ENCODE assay signal across 25 cellular contexts in the genomic region with DNA sequence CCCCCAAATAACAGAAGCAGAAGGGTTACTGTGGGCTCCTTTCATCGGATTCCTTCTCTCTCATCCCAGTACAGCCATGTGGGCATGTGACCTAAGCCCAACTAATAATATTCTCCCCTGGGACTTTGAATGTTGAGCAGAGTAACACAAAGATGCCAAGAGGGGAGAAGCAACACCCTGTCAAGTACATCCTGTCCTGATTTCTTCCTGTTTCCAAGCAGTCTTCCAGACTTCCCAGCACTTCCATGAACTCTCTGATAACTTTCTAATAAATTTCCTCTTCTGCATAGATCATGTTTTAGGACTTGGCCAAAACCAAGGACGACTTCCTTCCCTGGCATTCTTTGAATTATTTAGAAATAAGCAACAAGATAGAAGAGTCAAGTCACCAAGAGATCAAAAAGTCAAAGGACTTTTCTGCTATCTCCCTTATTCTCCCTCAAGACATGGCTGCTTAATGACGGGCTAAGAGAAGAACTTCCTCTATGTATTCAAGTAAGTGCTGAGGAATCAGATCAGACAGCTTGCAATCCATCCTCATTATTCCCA. TPM values are rescaled to one million over a fixed set of nuclear protein-coding genes. Genes with fewer than 3 reads are reported as not detected.
DNase-seq lines count a peak whose midpoint lies in the region; ATAC-seq and TF ChIP-seq lines count a peak whose summit lies in the region.
"Had no signal": no experiment of that assay in that cellular context is flagged by ENCODE, and none has a peak within 500 bp of the region (broad histone marks: within the 10 kb centered on the region; RNA-seq: fewer than 3 reads in every experiment).

No MANE protein-coding gene starts in this region.

- no peak overlapping the region for H3K27ac ChIP-seq in right cardiac atrium (ENCODE audit: low read length)
- no peak overlapping the region for H3K27ac ChIP-seq in left ventricle myocardium inferior (replicated peaks)
- H3K27ac ChIP-seq in upper lobe of left lung: no peak overlapping the region
- H3K27ac ChIP-seq: BLaER1 had no signal

- peaks cover 9% of the 10 kb centered on the region for H3K4me1 ChIP-seq in right cardiac atrium (ENCODE audit: control insufficient read depth, insufficient read depth, low read length)
- peaks cover 19% of the 10 kb centered on the region for H3K4me1 ChIP-seq in left ventricle myocardium inferior
- peaks cover 0 to 3% (median 0%) of the 10 kb centered on the region in 4 donors for H3K4me1 ChIP-seq in upper lobe of left lung

- H3K27me3 ChIP-seq in right cardiac atrium (ENCODE audit: control insufficient read depth, insufficient read depth): no peaks in the 10 kb centered on the region
- peaks cover 5% of the 10 kb centered on the region for H3K27me3 ChIP-seq in left ventricle myocardium inferior (ENCODE audit: low read depth)
- no peaks in the 10 kb centered on the region for H3K27me3 ChIP-seq in upper lobe of left lung
- H3K27me3 ChIP-seq: BE2C, BLaER1 had no signal

- intact Hi-C loops in right cardiac atrium (cut with DNase I): no loop called here
- intact Hi-C loops in left ventricle myocardium inferior (cut with micrococcal nuclease): no loop called here

- H3K27me3 Mint-ChIP-seq in T-helper 17 cell: peaks cover 18% of the 10 kb centered on the region

- H3K9me3 ChIP-seq in right cardiac atrium (ENCODE audit: control insufficient read depth, low read length) (no peaks in the 10 kb centered on the region), left ventricle myocardium inferior (replicated peaks) (no peaks in the 10 kb centered on the region), T-helper 17 cell (ENCODE audit: control insufficient read depth, low read length, poor library complexity, severe bottlenecking) (no peaks in the 10 kb centered on the region), upper lobe of left lung (no peaks in the 10 kb centered on the region)
- H3K9me3 ChIP-seq: BE2C, BLaER1 had no signal

- peaks cover 5% of the 10 kb centered on the region for H3K36me3 Mint-ChIP-seq in T-helper 17 cell (ENCODE audit: low read depth)
- H3K36me3 Mint-ChIP-seq: CD14-positive monocyte; CD4-positive, alpha-beta memory T cell; CD4-positive, CD25-positive, alpha-beta regulatory T cell had no signal

- WGBS in right cardiac atrium: 41% methylated on average over 3 of the region's 3 CpGs
- WGBS in upper lobe of left lung, 2 donors: 58 to 59% methylated on average over 3 of the region's 3 CpGs

- H3K36me3 ChIP-seq in left ventricle myocardium inferior: no peaks in the 10 kb centered on the region
- H3K36me3 ChIP-seq in upper lobe of left lung: no peaks in the 10 kb centered on the region
- H3K36me3 ChIP-seq: BE2C, BLaER1 had no signal

- peak; percentile 70 to 79 for ATAC-seq in right cardiac atrium
- no peak for ATAC-seq in T-helper 17 cell
- ATAC-seq in left lobe of liver: peak; percentile 64
- no peak for ATAC-seq in upper lobe of left lung (ENCODE audit: low FRiP score in 2 of 2)
- no peak for ATAC-seq in GM19023 (IDR thresholded peaks at IDR 0.05; ENCODE audit: unreplicated experiment)
- ATAC-seq: GM12878 had no signal

- peaks cover 17% of the 10 kb centered on the region for H3K4me1 Mint-ChIP-seq in T-helper 17 cell

- no peak for TF ChIP-seq CTCF in left ventricle myocardium inferior (IDR thresholded peaks at IDR 0.05; ENCODE audit: borderline replicate concordance)
- TF ChIP-seq CTCF in upper lobe of left lung (IDR thresholded peaks at IDR 0.05): no peak

- peak overlapping the region; percentile 43 for H3K27ac Mint-ChIP-seq in T-helper 17 cell
- H3K27ac Mint-ChIP-seq: CD4-positive, alpha-beta memory T cell; CD4-positive, CD25-positive, alpha-beta regulatory T cell had no signal

- TF ChIP-seq EP300 in upper lobe of left lung (IDR thresholded peaks at IDR 0.05): peak in 3 of 4 donors; percentile 26 to 77 (median 77)

- no peak overlapping the region for H3K4me3 Mint-ChIP-seq in T-helper 17 cell
- H3K4me3 Mint-ChIP-seq: CD14-positive monocyte; CD4-positive, alpha-beta memory T cell; CD4-positive, CD25-positive, alpha-beta regulatory T cell; CD8-positive, alpha-beta memory T cell had no signal

- H3K4me3 ChIP-seq in right cardiac atrium (ENCODE audit: low read length) (no peak overlapping the region), left ventricle myocardium inferior (no peak overlapping the region), upper lobe of left lung (no peak overlapping the region)
- H3K4me3 ChIP-seq: BLaER1, GM12878 had no signal

- DNase-seq in right cardiac atrium (no peak), left ventricle myocardium inferior (no peak), T-helper 17 cell (no peak), left lobe of liver (ENCODE audit: low spot score) (no peak), upper lobe of left lung (no peak), pons (ENCODE audit: low spot score) (no peak)
- DNase-seq: 8988T; ACHN; BE2C; C1 segment of cervical spinal cord; CD4-positive, alpha-beta memory T cell; CD4-positive, CD25-positive, alpha-beta regulatory T cell; CD8-positive, alpha-beta memory T cell; COR-L47; DMS 273 treated with DMSO at 0.1 percent for 48 hours; DMS153; DMS53; DMS79; DND-41; EL; GDM1 had no signal

- TF ChIP-seq POLR2A in upper lobe of left lung (IDR thresholded peaks at IDR 0.05): no peak

RNA-seq across cellular contexts. Expression of gene CRYGS, which starts 37.9 kb away (rescaled TPM):
- total RNA-seq in right cardiac atrium: 1 to 10 TPM; 1.6 to 2.0 (median 1.8) TPM
- 1.3 TPM for polyA plus RNA-seq in right cardiac atrium
- 1.6 TPM for total RNA-seq in left ventricle myocardium inferior
- 1 to 10 TPM; 2.7 to 4.3 TPM for total RNA-seq in T-helper 17 cell
- 2.6 TPM for total RNA-seq in left lobe of liver
- total RNA-seq in upper lobe of left lung: 1 to 10 TPM; 2.7 to 9.4 (median 3.2) TPM
- polyA plus RNA-seq: CD8-positive, alpha-beta memory T cell had no signal

Comparison
In these comparisons a context has a peak if more than half of its experiments do, and no peak if none do; other contexts are left out.
1. ATAC-seq: peak in right cardiac atrium (2 of 2) and left lobe of liver (single experiment); none in T-helper 17 cell (single experiment), upper lobe of left lung (0 of 2) and GM19023 (single experiment).